ENCODE assay signal across 8 cellular contexts in genomic region chr22:44685384-44686056, GRCh38. TPM values are rescaled to one million over a fixed set of nuclear protein-coding genes. Genes with fewer than 3 reads are reported as not detected.
DNase-seq lines count a peak whose midpoint lies in the region; ATAC-seq lines count a peak whose summit lies in the region.

No MANE protein-coding gene starts in this region.

- ATAC-seq in GM21717 (IDR thresholded peaks at IDR 0.05; ENCODE audit: unreplicated experiment): peak; percentile 43
- ATAC-seq in HG02763 (IDR thresholded peaks at IDR 0.05; ENCODE audit: unreplicated experiment): no peak

- DNase-seq in CD1c-positive myeloid dendritic cell (ENCODE audit: extremely low spot score) (peak; percentile 80), NOMO-1 (lab: John Stamatoyannopoulos, UW; ENCODE audit: unreplicated experiment in 2 of 2) (peak; percentile 17 to 33), fibroblast of peridontal ligament (ENCODE audit: extremely low read depth) (peak; percentile 34), G401 (ENCODE audit: low spot score) (no peak)
- DNase-seq in activated CD8-positive, alpha-beta memory T cell treated with anti-CD3 and anti-CD28 coated beads, Interleukin-2, amount 50 U/mL, for 48 hours: peak; percentile 85
- peak; percentile 87 for DNase-seq in stimulated activated CD4-positive, alpha-beta T cell treated with anti-CD3 and anti-CD28 coated beads, Interleukin-15, amount 100 ng/mL, for 24 hours

- in situ Hi-C loops in G401 (cut with HindIII; ENCODE audit: low sequenced_read_pairs): no loop called here

RNA-seq across cellular contexts. Expression of gene PRR5, which starts 16.5 kb away (rescaled TPM):
- 46.5 and 57.9 TPM in 2 replicates for total RNA-seq in G401 (2014; rRNA removed; shearing (Covaris generic))
